ENCODE assay signal across 12 cellular contexts in genomic region chr2:143452817-143453462, GRCh38.
A peak's percentile ranks its signal among the peaks of the same experiment; 100 is the strongest.
DNase-seq lines count a peak whose midpoint lies in the region; ATAC-seq, FAIRE-seq and TF ChIP-seq lines count a peak whose summit lies in the region.
"Had no signal": no experiment of that assay in that cellular context is flagged by ENCODE, and none has a peak within 500 bp of the region (broad histone marks: within the 10 kb centered on the region; RNA-seq: fewer than 3 reads in every experiment).

No MANE protein-coding gene starts in this region.

- DNase-seq in activated T-cell treated with anti-CD3 and anti-CD28 coated beads, Interleukin-2, amount 50 U/mL, for 4 hours: peak; percentile 9
- no peak for DNase-seq in activated T-cell treated with anti-CD3 and anti-CD28 coated beads, Interleukin-2, amount 50 U/mL, for 24 hours
- DNase-seq in activated CD8-positive, alpha-beta T cell treated with anti-CD3 and anti-CD28 coated beads, Interleukin-2, amount 10 ng/mL, durations not matched to agents 7 days and 5 days: peak; percentile 79
- DNase-seq in stimulated activated CD8-positive, alpha-beta memory T cell treated with anti-CD3 and anti-CD28 coated beads, Interleukin-7, amount 100 ng/mL, for 1 hour (ENCODE audit: low read depth in 2 of 2): peak; percentile 8 to 9
- no peak for DNase-seq in NCI-H1930 (lab: John Stamatoyannopoulos, UW)
- no peak for DNase-seq in H54 (ENCODE audit: insufficient read length, low spot score)
- no peak for DNase-seq in NCI-H146 (lab: John Stamatoyannopoulos, UW)
- DNase-seq: activated CD4-positive, CD25-positive, alpha-beta regulatory T cell treated with anti-CD3 and anti-CD28 coated beads, Interleukin-2, amount 50 U/mL, for 72 hours; lower lobe of right lung; NCI-H2081 had no signal

- H3K4me1 Mint-ChIP-seq in activated T-cell treated with anti-CD3 and anti-CD28 coated beads, Interleukin-2, amount 50 U/mL, for 4 hours (ENCODE audit: low read depth): peaks cover 42% of the 10 kb centered on the region
- peaks cover 56% of the 10 kb centered on the region for H3K4me1 Mint-ChIP-seq in activated T-cell treated with anti-CD3 and anti-CD28 coated beads, Interleukin-2, amount 50 U/mL, for 24 hours (ENCODE audit: low read depth)
- H3K4me1 Mint-ChIP-seq in activated CD8-positive, alpha-beta T cell treated with anti-CD3 and anti-CD28 coated beads, Interleukin-2, amount 10 ng/mL, durations not matched to agents 7 days and 5 days (ENCODE audit: low read depth): peaks cover 48% of the 10 kb centered on the region
- H3K4me1 Mint-ChIP-seq: stimulated activated memory B cell treated with anti-CD40 and anti-IgM and Interleukin-4, amounts not matched to agents 10 μg/mL and 1 μg/mL and 100 μg/mL, for 72 hours had no signal

- no peak overlapping the region for H3K27ac Mint-ChIP-seq in activated T-cell treated with anti-CD3 and anti-CD28 coated beads, Interleukin-2, amount 50 U/mL, for 24 hours
- peak overlapping the region; percentile 12 for H3K27ac Mint-ChIP-seq in activated CD8-positive, alpha-beta T cell treated with anti-CD3 and anti-CD28 coated beads, Interleukin-2, amount 10 ng/mL, durations not matched to agents 7 days and 5 days
- H3K27ac Mint-ChIP-seq: stimulated activated memory B cell treated with anti-CD40 and anti-IgM and Interleukin-4, amounts not matched to agents 10 μg/mL and 1 μg/mL and 100 μg/mL, for 72 hours had no signal

- peak; percentile 55 to 81 for ATAC-seq in activated T-cell treated with anti-CD3 and anti-CD28 coated beads, Interleukin-2, amount 50 U/mL, for 4 hours
- ATAC-seq in HG03196 (IDR thresholded peaks at IDR 0.05; ENCODE audit: unreplicated experiment): peak; percentile 76
- peak; percentile 98 for ATAC-seq in activated CD8-positive, alpha-beta T cell treated with anti-CD3 and anti-CD28 coated beads, Interleukin-2, amount 10 ng/mL, durations not matched to agents 7 days and 5 days
- ATAC-seq: lower lobe of right lung; stimulated activated memory B cell treated with anti-CD40 and anti-IgM and Interleukin-4, amounts not matched to agents 10 μg/mL and 1 μg/mL and 100 μg/mL, for 72 hours had no signal

- POLR2A ChIA-PET in activated CD8-positive, alpha-beta T cell treated with anti-CD3 and anti-CD28 coated beads, Interleukin-2, amount 10 ng/mL, durations not matched to agents 7 days and 5 days (lab: Charles Lee): no interaction called here

- FAIRE-seq in H54 (lab: Jason Lieb, UNC): no peak

- CTCF ChIA-PET in activated CD8-positive, alpha-beta T cell treated with anti-CD3 and anti-CD28 coated beads, Interleukin-2, amount 10 ng/mL, durations not matched to agents 7 days and 5 days (lab: Charles Lee): interaction anchor here (0.5 to 1.4 kb wide), 3 partner anchors 9 to 93 kb away, joined by 3 read pairs; no protein-coding TSS in a partner anchor

- H3K27me3 Mint-ChIP-seq in activated T-cell treated with anti-CD3 and anti-CD28 coated beads, Interleukin-2, amount 50 U/mL, for 4 hours (ENCODE audit: low read depth): no peaks in the 10 kb centered on the region
- no peaks in the 10 kb centered on the region for H3K27me3 Mint-ChIP-seq in activated T-cell treated with anti-CD3 and anti-CD28 coated beads, Interleukin-2, amount 50 U/mL, for 24 hours
- no peaks in the 10 kb centered on the region for H3K27me3 Mint-ChIP-seq in activated CD8-positive, alpha-beta T cell treated with anti-CD3 and anti-CD28 coated beads, Interleukin-2, amount 10 ng/mL, durations not matched to agents 7 days and 5 days (ENCODE audit: low read depth)
- H3K27me3 Mint-ChIP-seq: stimulated activated memory B cell treated with anti-CD40 and anti-IgM and Interleukin-4, amounts not matched to agents 10 μg/mL and 1 μg/mL and 100 μg/mL, for 72 hours had no signal

- H3K36me3 Mint-ChIP-seq in activated T-cell treated with anti-CD3 and anti-CD28 coated beads, Interleukin-2, amount 50 U/mL, for 4 hours (ENCODE audit: insufficient read depth): peaks cover 14% of the 10 kb centered on the region
- H3K36me3 Mint-ChIP-seq in activated T-cell treated with anti-CD3 and anti-CD28 coated beads, Interleukin-2, amount 50 U/mL, for 24 hours (ENCODE audit: low read depth): peaks cover 28% of the 10 kb centered on the region
- peaks cover 55% of the 10 kb centered on the region for H3K36me3 Mint-ChIP-seq in activated CD8-positive, alpha-beta T cell treated with anti-CD3 and anti-CD28 coated beads, Interleukin-2, amount 10 ng/mL, durations not matched to agents 7 days and 5 days (ENCODE audit: low read depth)

- no peaks in the 10 kb centered on the region for H3K9me3 Mint-ChIP-seq in activated T-cell treated with anti-CD3 and anti-CD28 coated beads, Interleukin-2, amount 50 U/mL, for 4 hours
- no peaks in the 10 kb centered on the region for H3K9me3 Mint-ChIP-seq in activated T-cell treated with anti-CD3 and anti-CD28 coated beads, Interleukin-2, amount 50 U/mL, for 24 hours
- no peaks in the 10 kb centered on the region for H3K9me3 Mint-ChIP-seq in activated CD8-positive, alpha-beta T cell treated with anti-CD3 and anti-CD28 coated beads, Interleukin-2, amount 10 ng/mL, durations not matched to agents 7 days and 5 days (ENCODE audit: insufficient read depth)

- no peak for TF ChIP-seq POLR2A in H54 (IDR thresholded peaks at IDR 0.05; ENCODE audit: low read depth, low read length)

- no peak overlapping the region for H3K4me3 Mint-ChIP-seq in activated T-cell treated with anti-CD3 and anti-CD28 coated beads, Interleukin-2, amount 50 U/mL, for 4 hours
- H3K4me3 Mint-ChIP-seq in activated T-cell treated with anti-CD3 and anti-CD28 coated beads, Interleukin-2, amount 50 U/mL, for 24 hours: no peak overlapping the region
- peak overlapping the region; percentile 41 for H3K4me3 Mint-ChIP-seq in activated CD8-positive, alpha-beta T cell treated with anti-CD3 and anti-CD28 coated beads, Interleukin-2, amount 10 ng/mL, durations not matched to agents 7 days and 5 days
- H3K4me3 Mint-ChIP-seq: stimulated activated memory B cell treated with anti-CD40 and anti-IgM and Interleukin-4, amounts not matched to agents 10 μg/mL and 1 μg/mL and 100 μg/mL, for 72 hours had no signal

Comparison
In these comparisons a context has a peak if more than half of its experiments do, and no peak if none do; other contexts are left out.
1. DNase-seq: peak in activated T-cell treated with anti-CD3 and anti-CD28 coated beads, Interleukin-2, amount 50 U/mL, for 4 hours (single experiment), activated CD8-positive, alpha-beta T cell treated with anti-CD3 and anti-CD28 coated beads, Interleukin-2, amount 10 ng/mL, durations not matched to agents 7 days and 5 days (single experiment) and stimulated activated CD8-positive, alpha-beta memory T cell treated with anti-CD3 and anti-CD28 coated beads, Interleukin-7, amount 100 ng/mL, for 1 hour (2 of 2); none in activated T-cell treated with anti-CD3 and anti-CD28 coated beads, Interleukin-2, amount 50 U/mL, for 24 hours (single experiment), NCI-H1930 (0 of 2), H54 (single experiment) and NCI-H146 (single experiment).
2. Peak in every context shown above with its lines, with median percentiles within 50 percentile points of each other: ATAC-seq.